ENCODE assay signal across 8 cellular contexts in the genomic region with DNA sequence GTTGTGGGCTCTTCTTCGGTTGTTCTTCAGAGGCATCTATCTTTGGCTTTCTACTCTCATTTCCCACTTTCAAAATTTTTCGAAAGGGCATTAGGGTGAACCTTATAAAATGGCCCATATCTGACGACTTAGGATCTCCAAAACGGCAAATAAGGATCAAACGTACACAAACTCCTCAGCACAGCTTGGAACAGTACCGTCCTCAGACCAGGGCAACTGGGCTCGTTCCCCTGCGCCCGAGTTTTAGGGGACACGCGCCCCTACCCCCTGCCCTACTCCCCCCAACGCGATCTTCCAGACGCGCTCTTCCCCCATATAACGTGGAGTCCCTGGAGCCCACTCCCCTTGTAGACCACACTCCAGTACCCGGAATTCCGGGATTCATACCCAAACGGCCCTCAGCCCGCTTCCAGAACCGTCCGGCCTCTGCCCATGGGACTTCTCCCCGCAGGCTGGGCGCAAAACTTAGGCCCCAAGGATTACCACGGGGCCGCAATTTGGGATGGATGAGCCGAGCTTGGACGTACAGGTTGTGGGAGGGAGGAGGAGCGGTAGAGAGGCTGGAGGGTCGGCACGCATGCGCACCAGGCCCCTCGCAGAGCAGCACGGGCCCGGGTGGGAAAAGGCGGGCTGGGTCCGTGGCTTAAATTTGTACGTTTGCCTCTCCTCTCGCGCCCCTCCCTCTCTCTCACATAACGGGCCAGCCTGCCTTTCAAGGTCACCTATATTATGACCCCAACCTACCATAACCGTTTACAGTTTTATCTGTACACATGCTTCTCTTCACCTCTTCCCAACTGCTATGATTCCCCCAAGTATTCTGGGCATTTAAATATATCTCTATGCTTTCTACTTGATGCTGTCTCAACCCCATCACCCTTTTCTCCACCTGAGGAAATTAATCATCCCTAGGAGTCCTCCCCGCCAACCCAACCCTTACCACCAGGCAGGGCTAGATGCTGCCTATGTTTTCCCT. TPM values are rescaled to one million over a fixed set of nuclear protein-coding genes. Genes with fewer than 3 reads are reported as not detected.
DNase-seq lines count a peak whose midpoint lies in the region; TF ChIP-seq lines count a peak whose summit lies in the region.

No MANE protein-coding gene starts in this region.

- intact Hi-C loops in posterior cingulate gyrus (cut with DNase I), result no loop called here

- no peaks in the 10 kb centered on the region for H3K9me3 ChIP-seq in tibial nerve

- 21 to 40% methylated on average over 43 of the region's 43 CpGs for WGBS in tibial nerve, 2 donors

- no peak for TF ChIP-seq POLR2A in tibial nerve (IDR thresholded peaks at IDR 0.05)

- peak overlapping the region in 3 of 4 donors; percentile 32 to 77 (median 57) for H3K27ac ChIP-seq in tibial nerve

- H3K27me3 ChIP-seq in tibial nerve, result no peaks in the 10 kb centered on the region

- peak overlapping the region; percentile 63 for H3K4me3 ChIP-seq in fibroblast of mammary gland (ENCODE audit: control insufficient read depth, low read depth, low read length)
- H3K4me3 ChIP-seq in tibial nerve, result peak overlapping the region; percentile 25 to 65 (median 48)

- DNase-seq in Daoy (ENCODE audit: low read depth) (peak; percentile 76), GOT3 (lab: John Stamatoyannopoulos, UW) (peak; percentile 1), NCI-H2196 treated with DMSO at 0.1 percent for 48 hours (lab: John Stamatoyannopoulos, UW; ENCODE audit: unreplicated experiment) (peak; percentile 17), activated T-cell treated with anti-CD3 and anti-CD28 coated beads for 48 hours (ENCODE audit: low read depth) (peak; percentile 67), fibroblast of mammary gland (ENCODE audit: low read depth) (peak; percentile 52), posterior cingulate gyrus (peak; percentile 45 to 95 (median 70)), tibial nerve (ENCODE audit: low spot score in 2 of 2) (peak; percentile 25 to 33), NCI-H774 (lab: John Stamatoyannopoulos, UW) (no peak)

- peaks cover 0 to 29% (median 0%) of the 10 kb centered on the region in 4 donors for H3K4me1 ChIP-seq in tibial nerve

- TF ChIP-seq EP300 in tibial nerve (IDR thresholded peaks at IDR 0.05), result peak in 1 of 2 donors; percentile 6

- H3K36me3 ChIP-seq in tibial nerve, result no peaks in the 10 kb centered on the region

- no peak for TF ChIP-seq CTCF in fibroblast of mammary gland (conservative IDR thresholded peaks at IDR 0.05; ENCODE audit: control insufficient read depth, insufficient read depth, low read depth, low read length)
- TF ChIP-seq CTCF in tibial nerve (IDR thresholded peaks at IDR 0.05), result no peak

RNA-seq across cellular contexts. Expression of a gene that starts 3.4 kb away (rescaled TPM):
- 1.1 and 1.4 TPM in 2 replicates for total RNA-seq in Daoy (2014; rRNA removed; shearing (Covaris generic))
- 1 to 10 TPM in 3 of 4 donors, under 1 TPM in 1; 0.44 to 4.1 (median 2.2) TPM for total RNA-seq in tibial nerve

RNA-seq across cellular contexts. Expression of a gene that starts 17.7 kb away (rescaled TPM):
- 34.3 and 52.9 TPM in 2 replicates for total RNA-seq in Daoy (2014; rRNA removed; shearing (Covaris generic))
- 10 to 100 TPM; 81.3 to 98.4 (median 92.5) TPM for total RNA-seq in tibial nerve

RNA-seq across cellular contexts. Expression of a gene that starts 34.9 kb away (rescaled TPM):
- 64.4 and 105 TPM in 2 replicates for total RNA-seq in Daoy (2014; rRNA removed; shearing (Covaris generic))
- 10 to 100 TPM in 3 of 4 donors, 1 to 10 TPM in 1; 9.8 to 33.6 (median 28.5) TPM for total RNA-seq in tibial nerve

RNA-seq across cellular contexts. Expression of a gene that starts 54.2 kb away (rescaled TPM):
- 61.1 and 81.1 TPM in 2 replicates for total RNA-seq in Daoy (2014; rRNA removed; shearing (Covaris generic))
- 10 to 100 TPM; 39.4 to 55.9 (median 46.4) TPM for total RNA-seq in tibial nerve

RNA-seq across cellular contexts. Expression of a gene that starts 55.5 kb away (rescaled TPM):
- 0.42 and 2.3 TPM in 2 replicates for total RNA-seq in Daoy (2014; rRNA removed; shearing (Covaris generic))
- 10 to 100 TPM in 1 of 4 donors, 1 to 10 TPM in 3; 6.5 to 14.6 (median 7.2) TPM for total RNA-seq in tibial nerve
